ENCODE assay signal across 8 cellular contexts in the genomic region with DNA sequence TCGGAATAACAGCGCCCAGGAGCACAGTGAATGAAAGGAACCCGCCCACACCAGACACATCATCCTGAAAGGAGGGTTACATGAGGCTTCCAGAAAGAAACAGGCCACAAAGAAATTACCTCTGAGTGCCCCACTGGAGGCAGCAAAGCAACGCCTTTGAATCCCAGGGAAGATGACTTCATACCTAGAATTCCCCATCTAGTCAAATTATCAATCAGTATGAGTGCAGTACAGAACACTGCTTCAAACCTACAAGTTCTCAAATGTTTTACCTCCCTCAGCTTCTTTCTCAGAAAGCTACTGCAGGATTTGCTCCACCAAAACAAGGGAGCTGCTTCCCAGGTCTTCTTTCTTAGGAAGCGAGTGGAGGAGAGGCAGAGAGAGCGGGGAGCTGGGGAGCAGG.
A peak's percentile ranks its signal among the peaks of the same experiment; 100 is the strongest.
DNase-seq lines count a peak whose midpoint lies in the region; ATAC-seq and TF ChIP-seq lines count a peak whose summit lies in the region.

No MANE protein-coding gene starts in this region.

- peaks cover 15% of the 10 kb centered on the region for H3K9me3 Mint-ChIP-seq in activated CD4-positive, alpha-beta memory T cell treated with anti-CD3 and anti-CD28 coated beads for 36 hours
- peaks cover 7% of the 10 kb centered on the region for H3K9me3 Mint-ChIP-seq in natural killer cell treated with Interleukin-12 subunit alpha and Interleukin-12 subunit beta and Interleukin-15 and Interleukin-18, amount 100 ng/mL, for 72 hours

- peaks cover 65% of the 10 kb centered on the region for H3K36me3 Mint-ChIP-seq in activated CD4-positive, alpha-beta memory T cell treated with anti-CD3 and anti-CD28 coated beads for 36 hours
- peaks cover 22% of the 10 kb centered on the region for H3K36me3 Mint-ChIP-seq in natural killer cell treated with Interleukin-12 subunit alpha and Interleukin-12 subunit beta and Interleukin-15 and Interleukin-18, amount 100 ng/mL, for 72 hours

- no peak overlapping the region for H3K4me3 ChIP-seq in lower lobe of right lung
- no peak overlapping the region for H3K4me3 ChIP-seq in body of pancreas

- H3K36me3 ChIP-seq in lower lobe of right lung (peaks cover 8% of the 10 kb centered on the region), body of pancreas (replicated peaks in 1 of 2; ENCODE audit: insufficient read depth in 1 of 2, low read depth in 2 of 2) (no peaks in the 10 kb centered on the region)

- H3K4me1 ChIP-seq in lower lobe of right lung (peaks cover 11% of the 10 kb centered on the region), body of pancreas (no peaks in the 10 kb centered on the region)

- peak; percentile 86 for DNase-seq in activated CD4-positive, alpha-beta memory T cell treated with anti-CD3 and anti-CD28 coated beads for 36 hours
- DNase-seq in natural killer cell treated with Interleukin-12 subunit alpha and Interleukin-12 subunit beta and Interleukin-15 and Interleukin-18, amount 100 ng/mL, for 72 hours (ENCODE audit: low spot score) = no peak
- no peak for DNase-seq in kidney glomerular epithelial cell (lab: John Stamatoyannopoulos, UW)
- DNase-seq in HEK293T (ENCODE audit: extremely low spot score) = no peak
- no peak for DNase-seq in lower lobe of right lung
- DNase-seq in body of pancreas = no peak

- H3K27ac ChIP-seq in lower lobe of right lung (no peak overlapping the region), body of pancreas (no peak overlapping the region)

- peak overlapping the region; percentile 70 for H3K4me3 Mint-ChIP-seq in activated CD4-positive, alpha-beta memory T cell treated with anti-CD3 and anti-CD28 coated beads for 36 hours
- peak overlapping the region; percentile 96 for H3K4me3 Mint-ChIP-seq in natural killer cell treated with Interleukin-12 subunit alpha and Interleukin-12 subunit beta and Interleukin-15 and Interleukin-18, amount 100 ng/mL, for 72 hours

- H3K27me3 Mint-ChIP-seq in activated CD4-positive, alpha-beta memory T cell treated with anti-CD3 and anti-CD28 coated beads for 36 hours = no peaks in the 10 kb centered on the region
- no peaks in the 10 kb centered on the region for H3K27me3 Mint-ChIP-seq in natural killer cell treated with Interleukin-12 subunit alpha and Interleukin-12 subunit beta and Interleukin-15 and Interleukin-18, amount 100 ng/mL, for 72 hours

- TF ChIP-seq POLR2A in body of pancreas (IDR thresholded peaks at IDR 0.05) = no peak

- WGBS in body of pancreas, 2 donors = 75 to 78% methylated on average over 6 of the region's 6 CpGs

- no peak for TF ChIP-seq CTCF in lower lobe of right lung (IDR thresholded peaks at IDR 0.05)
- TF ChIP-seq CTCF in body of pancreas (IDR thresholded peaks at IDR 0.05) = no peak

- H3K27me3 ChIP-seq in lower lobe of right lung (ENCODE audit: low read depth) (no peaks in the 10 kb centered on the region), body of pancreas (no peaks in the 10 kb centered on the region)

- ATAC-seq in GM18858 (IDR thresholded peaks at IDR 0.05; ENCODE audit: unreplicated experiment) (peak; percentile 48), HG02885 (IDR thresholded peaks at IDR 0.05; ENCODE audit: poor library complexity, unreplicated experiment) (peak; percentile 39), lower lobe of right lung (no peak), body of pancreas (no peak)
- ATAC-seq in natural killer cell treated with Interleukin-12 subunit alpha and Interleukin-12 subunit beta and Interleukin-15 and Interleukin-18, amount 100 ng/mL, for 72 hours = peak; percentile 65 to 66

- no peaks in the 10 kb centered on the region for H3K9me3 ChIP-seq in lower lobe of right lung
- H3K9me3 ChIP-seq in body of pancreas = no peaks in the 10 kb centered on the region

- H3K27ac Mint-ChIP-seq in activated CD4-positive, alpha-beta memory T cell treated with anti-CD3 and anti-CD28 coated beads for 36 hours = peak overlapping the region; percentile 91
- H3K27ac Mint-ChIP-seq in natural killer cell treated with Interleukin-12 subunit alpha and Interleukin-12 subunit beta and Interleukin-15 and Interleukin-18, amount 100 ng/mL, for 72 hours = peak overlapping the region; percentile 92 to 96

- intact Hi-C loops in activated CD4-positive, alpha-beta memory T cell treated with anti-CD3 and anti-CD28 coated beads for 36 hours (cut with micrococcal nuclease) = loop anchor here (1.0 to 5.0 kb wide), 8 partner anchors 10 to 139 kb away; no protein-coding TSS in a partner anchor
- intact Hi-C loops in lower lobe of right lung (cut with DNase I) (no loop called here), body of pancreas (cut with DNase I) (no loop called here)

- CTCF ChIA-PET in activated CD4-positive, alpha-beta memory T cell treated with anti-CD3 and anti-CD28 coated beads for 36 hours (lab: Charles Lee) = interaction anchor here (0.6 to 3.4 kb wide), 34 partner anchors 8 to 193 kb away, joined by 3 to 87 read pairs (median 5); a partner anchor contains a TSS
- CTCF ChIA-PET in HEK293T (lab: Yijun Ruan, JAX) = no interaction called here

- peaks cover 92% of the 10 kb centered on the region for H3K4me1 Mint-ChIP-seq in activated CD4-positive, alpha-beta memory T cell treated with anti-CD3 and anti-CD28 coated beads for 36 hours (ENCODE audit: low read depth)
- peaks cover 69 to 76% of the 10 kb centered on the region in 2 donors for H3K4me1 Mint-ChIP-seq in natural killer cell treated with Interleukin-12 subunit alpha and Interleukin-12 subunit beta and Interleukin-15 and Interleukin-18, amount 100 ng/mL, for 72 hours (ENCODE audit: low read depth in 2 of 2)

- POLR2A ChIA-PET in activated CD4-positive, alpha-beta memory T cell treated with anti-CD3 and anti-CD28 coated beads for 36 hours (lab: Charles Lee) = interaction anchor here (0.8 to 1.9 kb wide), 21 partner anchors 9 to 138 kb away, joined by 3 to 17 read pairs (median 3); no protein-coding TSS in a partner anchor
- POLR2A ChIA-PET in HEK293T (lab: Yijun Ruan, JAX) = no interaction called here

TF ChIP-seq in HEK293T, 16 proteins besides CTCF, POLR2A, EP300 and RAD21:
- no peak for TF ChIP-seq ARNT (IDR thresholded peaks at IDR 0.05)
- no peak for TF ChIP-seq LEF1 (IDR thresholded peaks at IDR 0.05; ENCODE audit: borderline replicate concordance)
- no peak for TF ChIP-seq FOXK2 (IDR thresholded peaks at IDR 0.05)
- no peak for TF ChIP-seq ZNF384 (IDR thresholded peaks at IDR 0.05)
- no peak for TF ChIP-seq NFRKB (IDR thresholded peaks at IDR 0.05)
- TF ChIP-seq ELF4 (IDR thresholded peaks at IDR 0.05) = no peak
- TF ChIP-seq L3MBTL2 (conservative IDR thresholded peaks at IDR 0.05) = no peak

Comparison
In these comparisons a context has a peak if more than half of its experiments do, and no peak if none do; other contexts are left out.
1. ATAC-seq: peak in GM18858 (single experiment), HG02885 (single experiment) and natural killer cell treated with Interleukin-12 subunit alpha and Interleukin-12 subunit beta and Interleukin-15 and Interleukin-18, amount 100 ng/mL, for 72 hours (2 of 2); none in lower lobe of right lung (0 of 2) and body of pancreas (single experiment).